Comparison of ENCODE assay signal across 9 cellular contexts in genomic region chr6:97668716-97669115, GRCh38.
DNase-seq lines count a peak whose midpoint lies in the region; ATAC-seq and TF ChIP-seq lines count a peak whose summit lies in the region.
"Had no signal": no experiment of that assay in that cellular context is flagged by ENCODE, and none has a peak within 500 bp of the region (broad histone marks: within the 10 kb centered on the region; RNA-seq: fewer than 3 reads in every experiment).

No MANE protein-coding gene starts in this region.

- no peaks in the 10 kb centered on the region for H3K9me3 Mint-ChIP-seq in CD4-positive, alpha-beta memory T cell
- H3K9me3 Mint-ChIP-seq: T-helper 2 cell treated with Interferon-gamma antibody and Interleukin-4, amounts not matched to agents 5 μg/mL and 100 μg/mL, for 36 hours had no signal

- in situ Hi-C loops in brain microvascular endothelial cell (cut with HindIII; ENCODE audit: low pct_ligation_motif_present, low sequenced_read_pairs) = no loop called here

- H3K27ac ChIP-seq in brain microvascular endothelial cell (peak overlapping the region; percentile 87), psoas muscle (no peak overlapping the region), RWPE1 (no peak overlapping the region)
- H3K27ac ChIP-seq in CD4-positive, alpha-beta memory T cell (ENCODE audit: low read depth, low read length) = no peak overlapping the region

- 19 to 24% (median 24%) methylated on average over 11 of the region's 11 CpGs for WGBS in psoas muscle, 3 donors

- DNase-seq in brain microvascular endothelial cell (no peak), psoas muscle (no peak), DMS 273 treated with DMSO at 0.1 percent for 48 hours (lab: John Stamatoyannopoulos, UW) (no peak), middle frontal gyrus (ENCODE audit: extremely low spot score, low spot score) (no peak), RWPE1 (ENCODE audit: low spot score) (no peak)
- DNase-seq in CD4-positive, alpha-beta memory T cell = no peak

- POLR2A ChIA-PET in RWPE1 (lab: Yijun Ruan, JAX; ENCODE audit: low non-redundant PET) = no interaction called here
- POLR2A ChIA-PET in CD4-positive, alpha-beta memory T cell (lab: Charles Lee; ENCODE audit: partially characterized antibody) = no interaction called here

- no peaks in the 10 kb centered on the region for H3K4me1 Mint-ChIP-seq in CD4-positive, alpha-beta memory T cell

- H3K36me3 Mint-ChIP-seq in CD4-positive, alpha-beta memory T cell = no peaks in the 10 kb centered on the region

- no peak for TF ChIP-seq CTCF in brain microvascular endothelial cell (IDR thresholded peaks at IDR 0.05; ENCODE audit: low read depth, low read length, missing control alignments)
- TF ChIP-seq CTCF in psoas muscle (IDR thresholded peaks at IDR 0.05) = no peak
- no peak for TF ChIP-seq CTCF in RWPE1 (conservative IDR thresholded peaks at IDR 0.05; ENCODE audit: low read depth)

- H3K36me3 ChIP-seq in brain microvascular endothelial cell (replicated peaks) (no peaks in the 10 kb centered on the region), psoas muscle (ENCODE audit: insufficient read depth in 1 of 2, low read depth in 1 of 2) (no peaks in the 10 kb centered on the region)
- H3K36me3 ChIP-seq in CD4-positive, alpha-beta memory T cell (ENCODE audit: insufficient read depth, low read length) = no peaks in the 10 kb centered on the region

- CTCF ChIA-PET in RWPE1 (lab: Yijun Ruan, JAX) = interaction anchor here (0.6 kb wide), 1 partner anchor 270 kb away, joined by 3 read pairs; no protein-coding TSS in a partner anchor
- CTCF ChIA-PET in CD4-positive, alpha-beta memory T cell (lab: Charles Lee; ENCODE audit: partially characterized antibody) = no interaction called here

- intact Hi-C loops in psoas muscle (cut with DNase I) = no loop called here
- intact Hi-C loops in CD4-positive, alpha-beta memory T cell (cut with micrococcal nuclease) = no loop called here

- H3K4me3 ChIP-seq in brain microvascular endothelial cell (ENCODE audit: low read depth, low read length) (peak overlapping the region; percentile 52), psoas muscle (peak overlapping the region; percentile 59)
- H3K4me3 ChIP-seq in CD4-positive, alpha-beta memory T cell (ENCODE audit: low read length in 2 of 2) = no peak overlapping the region

- H3K27me3 Mint-ChIP-seq in CD4-positive, alpha-beta memory T cell = peaks cover 0 to 2% of the 10 kb centered on the region in 2 donors

- ATAC-seq in GM18907 (IDR thresholded peaks at IDR 0.05; ENCODE audit: unreplicated experiment) (peak; percentile 51), HG02973 (IDR thresholded peaks at IDR 0.05; ENCODE audit: unreplicated experiment) (peak; percentile 37), psoas muscle (peak in 1 of 4 donors; percentile 59)

- H3K9me3 ChIP-seq in psoas muscle = no peaks in the 10 kb centered on the region
- no peaks in the 10 kb centered on the region for H3K9me3 ChIP-seq in CD4-positive, alpha-beta memory T cell (ENCODE audit: control insufficient read depth in 1 of 2, low read length in 2 of 2)

- no peak overlapping the region for H3K4me3 Mint-ChIP-seq in CD4-positive, alpha-beta memory T cell
- H3K4me3 Mint-ChIP-seq: T-helper 2 cell treated with Interferon-gamma antibody and Interleukin-4, amounts not matched to agents 5 μg/mL and 100 μg/mL, for 36 hours had no signal

- H3K4me1 ChIP-seq in psoas muscle = no peaks in the 10 kb centered on the region
- H3K4me1 ChIP-seq in CD4-positive, alpha-beta memory T cell (ENCODE audit: insufficient read depth, low read length) = no peaks in the 10 kb centered on the region

- H3K27me3 ChIP-seq in brain microvascular endothelial cell (replicated peaks) = no peaks in the 10 kb centered on the region
- no peaks in the 10 kb centered on the region for H3K27me3 ChIP-seq in psoas muscle (ENCODE audit: insufficient read depth in 3 of 3, low read length in 2 of 3)
- H3K27me3 ChIP-seq in CD4-positive, alpha-beta memory T cell (ENCODE audit: insufficient read depth, low read length) = no peaks in the 10 kb centered on the region

- no peak overlapping the region for H3K27ac Mint-ChIP-seq in CD4-positive, alpha-beta memory T cell
- H3K27ac Mint-ChIP-seq: T-helper 2 cell treated with Interferon-gamma antibody and Interleukin-4, amounts not matched to agents 5 μg/mL and 100 μg/mL, for 36 hours had no signal

Comparison
In these comparisons a context has a peak if more than half of its experiments do, and no peak if none do; other contexts are left out.
1. H3K4me3 ChIP-seq: peak in brain microvascular endothelial cell (single experiment) and psoas muscle (single experiment); none in CD4-positive, alpha-beta memory T cell (0 of 2).